10 cellular contexts compared by ENCODE assay signal in the genomic region with DNA sequence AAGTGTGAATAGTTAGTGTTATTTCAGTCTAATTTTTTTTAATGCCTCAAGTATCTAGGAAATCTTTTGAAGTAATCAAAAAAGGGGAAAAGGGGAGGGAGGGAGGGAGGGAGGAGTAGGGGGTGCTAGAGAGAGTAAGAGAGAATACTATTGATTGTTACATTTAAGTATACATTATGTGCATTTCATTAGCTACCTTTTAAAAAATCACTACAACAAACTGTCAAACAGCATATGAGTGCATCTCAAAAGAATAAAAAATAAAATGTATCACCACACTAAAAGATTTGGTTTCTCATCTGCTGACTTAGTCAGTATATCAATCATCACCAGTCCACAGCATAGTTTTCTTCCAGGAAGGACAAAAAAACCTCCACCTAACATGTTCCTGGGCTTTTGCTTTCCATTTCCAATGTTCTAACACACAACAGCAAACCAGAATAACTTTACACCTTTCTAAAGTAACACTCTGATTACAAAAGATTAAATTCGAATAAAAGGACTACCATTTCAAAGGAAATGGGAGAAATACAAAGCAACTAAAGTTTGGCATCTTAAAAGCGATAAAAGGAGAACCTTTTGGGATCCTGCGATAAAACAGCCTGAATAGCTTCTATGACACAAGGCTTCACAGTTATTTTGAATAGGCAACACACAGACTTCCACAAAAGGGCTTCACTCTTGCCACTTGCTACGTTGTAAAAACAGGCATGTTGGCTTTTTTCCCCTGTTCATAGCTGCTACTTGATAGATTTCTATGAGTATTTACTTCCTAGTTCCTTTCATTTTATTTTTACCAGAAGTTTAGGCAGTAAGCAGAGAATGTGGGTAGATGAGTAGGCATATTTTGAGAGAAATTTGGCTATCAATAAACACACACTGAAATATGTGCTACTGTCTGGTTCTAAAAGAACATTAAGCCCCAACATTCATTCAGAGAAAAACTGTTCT.
A peak's percentile ranks its signal among the peaks of the same experiment; 100 is the strongest.
DNase-seq lines count a peak whose midpoint lies in the region; ATAC-seq, FAIRE-seq and TF ChIP-seq lines count a peak whose summit lies in the region.
"Had no signal": no experiment of that assay in that cellular context is flagged by ENCODE, and none has a peak within 500 bp of the region (broad histone marks: within the 10 kb centered on the region; RNA-seq: fewer than 3 reads in every experiment).

No MANE protein-coding gene starts in this region.

- H3K27ac Mint-ChIP-seq in activated naive CD8-positive, alpha-beta T cell treated with anti-CD3 and anti-CD28 coated beads for 36 hours = no peak overlapping the region

- RAD21 ChIA-PET in GM12878 (lab: Charles Lee; ENCODE audit: unreplicated experiment) = interaction anchor here (0.6 to 2.2 kb wide), 8 partner anchors 21 to 160 kb away, joined by 3 to 8 read pairs (median 4); partner anchors contain the start of gene EPS8

- BruUV-seq in GM12878 (replicated peaks; lab: Mats Ljungman, UMichigan) = no TSS peak

- TF ChIP-seq EP300 in GM12878 (IDR thresholded peaks at IDR 0.05; ENCODE audit: borderline replicate concordance in 1 of 2, control insufficient read depth in 1 of 2, low read depth in 2 of 2, low read length in 2 of 2) = no peak

- TF ChIP-seq POLR2A in GM12878 (IDR thresholded peaks at IDR 0.05; ENCODE audit: low read depth, low read length) = no peak

- H3K79me2 ChIP-seq in GM23248 (ENCODE audit: insufficient read depth) (peaks cover 56% of the 10 kb centered on the region), GM12878 (ENCODE audit: control insufficient read depth, insufficient read depth, low read length) (no peaks in the 10 kb centered on the region)

- H3K4me2 ChIP-seq in GM23248 (ENCODE audit: unreplicated experiment) = peak overlapping the region; percentile 89
- no peak overlapping the region for H3K4me2 ChIP-seq in GM12878 (ENCODE audit: control insufficient read depth, insufficient read depth)

- POLR2A ChIA-PET in GM12878 (lab: Charles Lee) = interaction anchor here (1.5 kb wide), 1 partner anchor 12 kb away, joined by 3 read pairs; no protein-coding TSS in a partner anchor

- no peaks in the 10 kb centered on the region for H3K9me3 Mint-ChIP-seq in activated naive CD8-positive, alpha-beta T cell treated with anti-CD3 and anti-CD28 coated beads for 36 hours

- CTCF ChIA-PET in GM12878 (lab: Yijun Ruan, JAX) = interaction anchor here (1.1 to 1.8 kb wide), 7 partner anchors 8 to 153 kb away, joined by 3 to 5 read pairs (median 4); no protein-coding TSS in a partner anchor

- H4K20me1 ChIP-seq in GM23248 (ENCODE audit: insufficient read depth) = no peaks in the 10 kb centered on the region
- no peaks in the 10 kb centered on the region for H4K20me1 ChIP-seq in GM12878 (ENCODE audit: control insufficient read depth, insufficient read depth)

- peak overlapping the region; percentile 30; the same call in 1 of the 2 replicates for H2AFZ ChIP-seq in GM23248
- peak overlapping the region; percentile 11; the same call in 1 of the 2 replicates for H2AFZ ChIP-seq in GM12878 (ENCODE audit: control insufficient read depth, low read depth, low read length)

- ATAC-seq in GM12878 = no peak

- H3K4me1 ChIP-seq in GM23248 (ENCODE audit: insufficient read depth) (peaks cover 62% of the 10 kb centered on the region), GM12878 (ENCODE audit: control insufficient read depth, insufficient read depth, low read length) (no peaks in the 10 kb centered on the region)

- no peaks in the 10 kb centered on the region for H3K27me3 Mint-ChIP-seq in activated naive CD8-positive, alpha-beta T cell treated with anti-CD3 and anti-CD28 coated beads for 36 hours

- H3K36me3 Mint-ChIP-seq in activated naive CD8-positive, alpha-beta T cell treated with anti-CD3 and anti-CD28 coated beads for 36 hours = no peaks in the 10 kb centered on the region

- H3K4me3 ChIP-seq in GM23248 (peak overlapping the region; percentile 44), GM12878 (no peak overlapping the region), skin epidermis (no peak overlapping the region)

- H3K9ac ChIP-seq in GM23248 = peak overlapping the region; percentile 79
- no peak overlapping the region for H3K9ac ChIP-seq in GM12878 (ENCODE audit: control insufficient read depth, insufficient read depth, low read length)

- H3K9me2 ChIP-seq in GM23248 (ENCODE audit: insufficient read depth) = no peaks in the 10 kb centered on the region; the same call in 1 of the 2 replicates

- SMC1A ChIA-PET in GM12878 (lab: Charles Lee; ENCODE audit: uncharacterized antibody, unreplicated experiment) = interaction anchor here (0.7 to 2.3 kb wide), 13 partner anchors 8 to 161 kb away, joined by 3 to 12 read pairs (median 3); partner anchors contain the start of gene EPS8

- in situ Hi-C loops in GM23248 (cut with MboI) (no loop called here), GM12878 (cut with MboI) (no loop called here)

- TF ChIP-seq CTCF in GM12878 (IDR thresholded peaks at IDR 0.05 in 2 of 3, conservative IDR thresholded peaks at IDR 0.05 in 1 of 3; ENCODE audit: control insufficient read depth in 2 of 3, extremely low read depth in 1 of 3, insufficient read depth in 1 of 3, low read depth in 3 of 3, low read length in 3 of 3) = no peak

- no peak overlapping the region for H3K4me3 Mint-ChIP-seq in activated naive CD8-positive, alpha-beta T cell treated with anti-CD3 and anti-CD28 coated beads for 36 hours

- H3K9me3 ChIP-seq in GM23248 (ENCODE audit: low read depth) = no peaks in the 10 kb centered on the region
- H3K9me3 ChIP-seq in GM12878 (replicated peaks; ENCODE audit: control insufficient read depth, insufficient read depth, low read length) = no peaks in the 10 kb centered on the region

- intact Hi-C loops in GM12878 (cut with micrococcal nuclease; ENCODE audit: unreplicated experiment) = no loop called here

- TF ChIP-seq RAD21 in GM12878 (IDR thresholded peaks at IDR 0.05; ENCODE audit: insufficient read depth, low read depth, low read length) = no peak

- FAIRE-seq in GM12878 (lab: Jason Lieb, UNC) = no peak

- H3K36me3 ChIP-seq in GM23248 (ENCODE audit: low read depth) (peaks cover 19% of the 10 kb centered on the region), GM12878 (ENCODE audit: control insufficient read depth in 2 of 2, insufficient read depth in 2 of 2, low read length in 1 of 2) (no peaks in the 10 kb centered on the region)

- DNase-seq in GM23248 (peak; percentile 63), GM12878 (ENCODE audit: low read depth, low spot score) (no peak), iris pigment epithelial cell (ENCODE audit: low read depth) (peak; percentile 68), kidney tubule cell (ENCODE audit: low spot score) (no peak), NCI-H187 treated with DMSO at 0.1 percent for 48 hours (lab: John Stamatoyannopoulos, UW) (no peak), T-helper 1 cell (no peak)
- no peak for DNase-seq in activated naive CD8-positive, alpha-beta T cell treated with anti-CD3 and anti-CD28 coated beads for 36 hours
- DNase-seq: activated CD8-positive, alpha-beta memory T cell treated with anti-CD3 and anti-CD28 coated beads for 24 hours; GDM1 had no signal

- peaks cover 3% of the 10 kb centered on the region for H3K4me1 Mint-ChIP-seq in activated naive CD8-positive, alpha-beta T cell treated with anti-CD3 and anti-CD28 coated beads for 36 hours

- WGBS in GM23248 (ENCODE audit: low coverage in 1 of 2, low lambda C conversion rate in 2 of 2, missing lambda C conversion rate in 2 of 2), 2 experiments = 37% methylated on average over 4 of the region's 4 CpGs
- WGBS in GM12878 (ENCODE audit: insufficient coverage, insufficient replicate concordance, low lambda C conversion rate, missing lambda C conversion rate) = 47% methylated on average over 4 of the region's 4 CpGs

- H3K27ac ChIP-seq in GM23248 (peak overlapping the region; percentile 99), GM12878 (ENCODE audit: control insufficient read depth, insufficient read depth) (no peak overlapping the region), skin epidermis (peak overlapping the region in 18 of 21 experiments; percentile 1 to 87 (median 50))

- H3K27me3 ChIP-seq in GM23248 (replicated peaks; ENCODE audit: insufficient read depth) (no peaks in the 10 kb centered on the region), GM12878 (replicated peaks in 1 of 2; ENCODE audit: control insufficient read depth in 2 of 2, insufficient read depth in 2 of 2, low read length in 1 of 2) (no peaks in the 10 kb centered on the region)

- peaks cover 64% of the 10 kb centered on the region for H3F3A ChIP-seq in GM23248 (ENCODE audit: insufficient read depth)

TF ChIP-seq in GM12878, 131 proteins besides CTCF, POLR2A, EP300 and RAD21:
- no peak for TF ChIP-seq TCF7 (IDR thresholded peaks at IDR 0.05; ENCODE audit: borderline replicate concordance)
- peak; percentile 89 for TF ChIP-seq ZNF592 (IDR thresholded peaks at IDR 0.05)

Comparison
In these comparisons a context has a peak if more than half of its experiments do, and no peak if none do; other contexts are left out.
1. DNase-seq: peak in GM23248 (single experiment) and iris pigment epithelial cell (single experiment); none in GM12878 (single experiment), kidney tubule cell (single experiment), NCI-H187 treated with DMSO at 0.1 percent for 48 hours (single experiment), activated naive CD8-positive, alpha-beta T cell treated with anti-CD3 and anti-CD28 coated beads for 36 hours (single experiment) and T-helper 1 cell (0 of 5).